Comparison of ENCODE assay signal across 24 cellular contexts in genomic region chr9:102862478-102862877, GRCh38.
"Had no signal": no experiment of that assay in that cellular context is flagged by ENCODE, and none has a peak within 500 bp of the region (broad histone marks: within the 10 kb centered on the region; RNA-seq: fewer than 3 reads in every experiment).

No MANE protein-coding gene starts in this region.

- H3K4me1 Mint-ChIP-seq: mesothelial cell of epicardium; naive B cell; naive thymus-derived CD8-positive, alpha-beta T cell had no signal

- H3K27ac Mint-ChIP-seq: mesothelial cell of epicardium; naive B cell; naive thymus-derived CD8-positive, alpha-beta T cell had no signal

- H3K27me3 ChIP-seq: esophagus muscularis mucosa, foreskin keratinocyte, gastroesophageal sphincter, heart left ventricle, hepatocyte, left lung had no signal

- H3K4me1 ChIP-seq: foreskin keratinocyte, gastroesophageal sphincter, left lung, lower lobe of right lung had no signal

- H3K79me2 ChIP-seq: hepatocyte had no signal

- H3K36me3 Mint-ChIP-seq: mesothelial cell of epicardium; naive B cell; naive thymus-derived CD8-positive, alpha-beta T cell had no signal

- H3K9me3 ChIP-seq: esophagus muscularis mucosa, gastroesophageal sphincter, heart left ventricle, left lung, lower lobe of right lung, mucosa of descending colon had no signal

- FAIRE-seq: endothelial cell of umbilical vein, frontal cortex, islet of Langerhans, keratinocyte had no signal

- H3K4me2 ChIP-seq: hepatocyte had no signal

- ATAC-seq: foreskin keratinocyte; gastroesophageal sphincter; heart left ventricle; left cardiac atrium; left lung; left ventricle myocardium superior; lower lobe of right lung; mucosa of descending colon; naive thymus-derived CD8-positive, alpha-beta T cell had no signal

- H3K4me3 Mint-ChIP-seq: mesothelial cell of epicardium; naive B cell; naive thymus-derived CD8-positive, alpha-beta T cell had no signal

- H3K36me3 ChIP-seq: esophagus muscularis mucosa, gastroesophageal sphincter, heart left ventricle, left lung, lower lobe of right lung had no signal

- H2AFZ ChIP-seq: hepatocyte had no signal

- H3K27me3 Mint-ChIP-seq: naive thymus-derived CD8-positive, alpha-beta T cell had no signal

- DNase-seq: dermis blood vessel endothelial cell; dorsolateral prefrontal cortex; effector CD4-positive, alpha-beta T cell; effector memory CD4-positive, alpha-beta T cell; foreskin keratinocyte; heart left ventricle; hypothalamus; left cardiac atrium; left lung; left ventricle myocardium superior; lower lobe of right lung; mesenchymal stem cell; mucosa of descending colon; naive B cell; naive thymus-derived CD8-positive, alpha-beta T cell had no signal

- H3K27ac ChIP-seq: coronary artery, dorsolateral prefrontal cortex, esophagus muscularis mucosa, foreskin keratinocyte, gastroesophageal sphincter, heart left ventricle, hepatocyte, left lung, lower lobe of right lung had no signal

- H3K4me3 ChIP-seq: coronary artery, dorsolateral prefrontal cortex, esophagus muscularis mucosa, gastroesophageal sphincter, heart left ventricle, hepatocyte, left lung, lower lobe of right lung, mucosa of descending colon had no signal
